ENCODE assay signal across 17 cellular contexts in genomic region chr16:49275870-49276269, GRCh38. TPM values are rescaled to one million over a fixed set of nuclear protein-coding genes. Genes with fewer than 3 reads are reported as not detected.
DNase-seq lines count a peak whose midpoint lies in the region; ATAC-seq and TF ChIP-seq lines count a peak whose summit lies in the region.
"Had no signal": no experiment of that assay in that cellular context is flagged by ENCODE, and none has a peak within 500 bp of the region (broad histone marks: within the 10 kb centered on the region; RNA-seq: fewer than 3 reads in every experiment).

No MANE protein-coding gene starts in this region.

- POLR2A ChIA-PET in WTC11 (lab: Charles Lee) = no interaction called here

- H3K9me3 ChIP-seq in BLaER1 = peaks cover 17% of the 10 kb centered on the region
- H3K9me3 ChIP-seq: A549 had no signal

- H3K36me3 Mint-ChIP-seq in WTC11 = no peaks in the 10 kb centered on the region
- H3K36me3 Mint-ChIP-seq in stimulated activated effector memory CD8-positive, alpha-beta T cell treated with anti-CD3 and anti-CD28 coated beads, Interleukin-12 subunit alpha, Interleukin-12 subunit beta, amount 100 ng/mL, for 72 hours = no peaks in the 10 kb centered on the region
- H3K36me3 Mint-ChIP-seq: CD14-positive monocyte; CD4-positive, alpha-beta memory T cell had no signal

- H3K4me3 Mint-ChIP-seq in WTC11 = peak overlapping the region; percentile 64
- H3K4me3 Mint-ChIP-seq in stimulated activated effector memory CD8-positive, alpha-beta T cell treated with anti-CD3 and anti-CD28 coated beads, Interleukin-12 subunit alpha, Interleukin-12 subunit beta, amount 100 ng/mL, for 72 hours = no peak overlapping the region
- H3K4me3 Mint-ChIP-seq: CD4-positive, alpha-beta memory T cell had no signal

- no peak overlapping the region for H3K4ac ChIP-seq in mesendoderm (ENCODE audit: low read depth, low read length)

- ATAC-seq in WTC11 (no peak), HG02840 (IDR thresholded peaks at IDR 0.05; ENCODE audit: low FRiP score, unreplicated experiment) (no peak)
- peak; percentile 19 for ATAC-seq in stimulated activated effector memory CD8-positive, alpha-beta T cell treated with anti-CD3 and anti-CD28 coated beads, Interleukin-12 subunit alpha, Interleukin-12 subunit beta, amount 100 ng/mL, for 72 hours
- ATAC-seq: A549 had no signal

- H3K4me1 Mint-ChIP-seq in WTC11 = peaks cover 66% of the 10 kb centered on the region
- no peaks in the 10 kb centered on the region for H3K4me1 Mint-ChIP-seq in stimulated activated effector memory CD8-positive, alpha-beta T cell treated with anti-CD3 and anti-CD28 coated beads, Interleukin-12 subunit alpha, Interleukin-12 subunit beta, amount 100 ng/mL, for 72 hours

- H3K4me2 ChIP-seq in BLaER1 (peak overlapping the region; percentile 28; the same call in 1 of the 2 replicates), mesendoderm (ENCODE audit: low read length) (no peak overlapping the region)
- H3K4me2 ChIP-seq: A549 had no signal

- no peak overlapping the region for H3K9ac ChIP-seq in BLaER1
- H3K9ac ChIP-seq in mesendoderm (ENCODE audit: low read length) = no peak overlapping the region

- no peaks in the 10 kb centered on the region for H3K79me2 ChIP-seq in mesendoderm (ENCODE audit: control insufficient read depth, insufficient read depth, low read length)

- H3K4me1 ChIP-seq in BLaER1 (peaks cover 9% of the 10 kb centered on the region; the same call in 1 of the 2 replicates), mesendoderm (ENCODE audit: control insufficient read depth, low read depth, low read length) (no peaks in the 10 kb centered on the region)
- H3K4me1 ChIP-seq: A549 had no signal

- DNase-seq in WTC11 (ENCODE audit: low spot score) (no peak), mesendoderm (no peak), NCI-H1417 (lab: John Stamatoyannopoulos, UW) (no peak), HPDE6-E6E7 (ENCODE audit: extremely low spot score) (no peak)
- DNase-seq in stimulated activated effector memory CD8-positive, alpha-beta T cell treated with anti-CD3 and anti-CD28 coated beads, Interleukin-12 subunit alpha, Interleukin-12 subunit beta, amount 100 ng/mL, for 72 hours (ENCODE audit: low spot score in 2 of 2) = no peak
- DNase-seq: AML-193; Calu3; CD4-positive, alpha-beta memory T cell; DMS79 treated with DMSO at 0.1 percent for 48 hours; GF-D8 had no signal

- H3K79me1 ChIP-seq in mesendoderm (ENCODE audit: low read length) = no peaks in the 10 kb centered on the region

- WGBS in mesendoderm (ENCODE audit: extremely low coverage, insufficient coverage, low lambda C conversion rate) = no CpG with 5 or more reads among the region's 5 CpGs

- no peaks in the 10 kb centered on the region for H4K20me1 ChIP-seq in BLaER1

- no peak overlapping the region for H3K27ac Mint-ChIP-seq in WTC11
- H3K27ac Mint-ChIP-seq in stimulated activated effector memory CD8-positive, alpha-beta T cell treated with anti-CD3 and anti-CD28 coated beads, Interleukin-12 subunit alpha, Interleukin-12 subunit beta, amount 100 ng/mL, for 72 hours = no peak overlapping the region
- H3K27ac Mint-ChIP-seq: CD14-positive monocyte; CD4-positive, alpha-beta memory T cell; H9 had no signal

- no peak overlapping the region for H3K56ac ChIP-seq in mesendoderm (ENCODE audit: low read length)

- CTCF ChIA-PET in WTC11 (lab: Charles Lee) = interaction anchor here (3.3 kb wide), 1 partner anchor 74 kb away, joined by 22 read pairs; no protein-coding TSS in a partner anchor

- no peak overlapping the region for H3K4me3 ChIP-seq in BLaER1
- no peak overlapping the region for H3K4me3 ChIP-seq in mesendoderm (ENCODE audit: low read length)
- H3K4me3 ChIP-seq: A549 had no signal

- no peak overlapping the region for H2BK15ac ChIP-seq in mesendoderm (replicated peaks; ENCODE audit: low read depth)

- no peak overlapping the region for H2BK120ac ChIP-seq in mesendoderm (ENCODE audit: low read depth, low read length)

- H3K36me3 ChIP-seq in BLaER1 = no peaks in the 10 kb centered on the region
- no peaks in the 10 kb centered on the region for H3K36me3 ChIP-seq in mesendoderm (ENCODE audit: control insufficient read depth, insufficient read depth, low read length)

- no peak overlapping the region for H4K8ac ChIP-seq in mesendoderm (ENCODE audit: low read depth, low read length)

- no peak overlapping the region for H2AK5ac ChIP-seq in mesendoderm (ENCODE audit: low read length)

- peak overlapping the region; percentile 7 for H3K23ac ChIP-seq in mesendoderm (ENCODE audit: low read length)

- peaks cover 4% of the 10 kb centered on the region for H3K9me3 Mint-ChIP-seq in WTC11
- no peaks in the 10 kb centered on the region for H3K9me3 Mint-ChIP-seq in stimulated activated effector memory CD8-positive, alpha-beta T cell treated with anti-CD3 and anti-CD28 coated beads, Interleukin-12 subunit alpha, Interleukin-12 subunit beta, amount 100 ng/mL, for 72 hours

- H3K27ac ChIP-seq in BLaER1 (no peak overlapping the region), mesendoderm (ENCODE audit: low read depth, low read length) (no peak overlapping the region)
- H3K27ac ChIP-seq: 22Rv1, A549 had no signal

- TF ChIP-seq CTCF in WTC11 (IDR thresholded peaks at IDR 0.05) = no peak

- no peak overlapping the region for H3K18ac ChIP-seq in mesendoderm (ENCODE audit: low read length)

- H3K27me3 ChIP-seq in BLaER1 (peaks cover 28% of the 10 kb centered on the region; the same call in 1 of the 2 replicates), mesendoderm (ENCODE audit: insufficient read depth, low read length, poor library complexity) (peaks cover 56% of the 10 kb centered on the region)

- no peak overlapping the region for H4K5ac ChIP-seq in mesendoderm (ENCODE audit: low read length)

- no peak overlapping the region for H2BK5ac ChIP-seq in mesendoderm (ENCODE audit: low read length)

- peaks cover 95% of the 10 kb centered on the region for H3K27me3 Mint-ChIP-seq in WTC11 (ENCODE audit: low read depth)

TF ChIP-seq in WTC11, 78 proteins besides CTCF, POLR2A, EP300 and RAD21 (continues in another document):
- TF ChIP-seq USF1 (CRISPR knock-in tag; IDR thresholded peaks at IDR 0.05) = no peak
- no peak for TF ChIP-seq ZBTB43 (CRISPR knock-in tag; IDR thresholded peaks at IDR 0.05)
- no peak for TF ChIP-seq SOX15 (CRISPR knock-in tag; IDR thresholded peaks at IDR 0.05)
- TF ChIP-seq ZNF416 (CRISPR knock-in tag; IDR thresholded peaks at IDR 0.05) = no peak
- TF ChIP-seq FOXK1 (CRISPR knock-in tag; IDR thresholded peaks at IDR 0.05) = no peak
- no peak for TF ChIP-seq FOXP4 (CRISPR knock-in tag; IDR thresholded peaks at IDR 0.05)
- no peak for TF ChIP-seq TCF7 (CRISPR knock-in tag; IDR thresholded peaks at IDR 0.05; ENCODE audit: low read depth)
- TF ChIP-seq ZNF121 (CRISPR knock-in tag; IDR thresholded peaks at IDR 0.05) = no peak
- no peak for TF ChIP-seq TP53 (CRISPR knock-in tag; IDR thresholded peaks at IDR 0.05)
- TF ChIP-seq CREB1 (CRISPR knock-in tag; IDR thresholded peaks at IDR 0.05) = no peak
- TF ChIP-seq EMX1 (CRISPR knock-in tag; IDR thresholded peaks at IDR 0.05) = no peak
- TF ChIP-seq FOXP1 (CRISPR knock-in tag; IDR thresholded peaks at IDR 0.05; ENCODE audit: borderline replicate concordance) = no peak
- no peak for TF ChIP-seq MLX (CRISPR knock-in tag; IDR thresholded peaks at IDR 0.05)

RNA-seq across cellular contexts. Expression of gene CBLN1, which starts 5.8 kb away (rescaled TPM):
- total RNA-seq in WTC11 (2021) = 3.7 to 5.6 TPM (median 4.2 TPM) in 3 replicates
- 12.0 TPM for polyA plus RNA-seq in mesendoderm (2013, experiment 1 of 2)
- 11.7 TPM for polyA plus RNA-seq in mesendoderm (2013, experiment 2 of 2)
- total RNA-seq: Calu3; CD4-positive, alpha-beta memory T cell had no signal
- polyA plus RNA-seq: BJ; CD14-positive monocyte; CD4-positive, alpha-beta memory T cell had no signal
